24 cellular contexts compared by ENCODE assay signal in genomic region chr14:53017837-53018236, GRCh38.
DNase-seq lines count a peak whose midpoint lies in the region; ATAC-seq, FAIRE-seq and TF ChIP-seq lines count a peak whose summit lies in the region.
"Had no signal": no experiment of that assay in that cellular context is flagged by ENCODE, and none has a peak within 500 bp of the region (broad histone marks: within the 10 kb centered on the region; RNA-seq: fewer than 3 reads in every experiment).

No MANE protein-coding gene starts in this region.

- H3K4me1 ChIP-seq in right atrium auricular region (no peaks in the 10 kb centered on the region), left ventricle myocardium inferior (peaks cover 8% of the 10 kb centered on the region), kidney (ENCODE audit: control insufficient read depth in 1 of 2, insufficient read depth in 1 of 2, low read depth in 1 of 2, low read length in 2 of 2) (no peaks in the 10 kb centered on the region)
- H3K4me1 ChIP-seq: BLaER1 had no signal

- H3K4me3 ChIP-seq in right atrium auricular region (no peak overlapping the region), left ventricle myocardium inferior (no peak overlapping the region), kidney (ENCODE audit: low read length in 2 of 2) (no peak overlapping the region)
- H3K4me3 ChIP-seq: BLaER1 had no signal

- TF ChIP-seq CTCF in right atrium auricular region (IDR thresholded peaks at IDR 0.05) (no peak), left ventricle myocardium inferior (IDR thresholded peaks at IDR 0.05; ENCODE audit: borderline replicate concordance) (peak; percentile 11), nephron progenitor cell (IDR thresholded peaks at IDR 0.05) (no peak), kidney (IDR thresholded peaks at IDR 0.05; ENCODE audit: borderline replicate concordance, extremely low read depth, insufficient read depth) (no peak)

- H3K27ac Mint-ChIP-seq in nephron progenitor cell: peak overlapping the region; percentile 26
- H3K27ac Mint-ChIP-seq: CD4-positive, CD25-positive, alpha-beta regulatory T cell had no signal

- H3K4me1 Mint-ChIP-seq in nephron progenitor cell: peaks cover 15% of the 10 kb centered on the region
- H3K4me1 Mint-ChIP-seq: CD4-positive, CD25-positive, alpha-beta regulatory T cell had no signal

- no peak overlapping the region for H3K9ac ChIP-seq in kidney (ENCODE audit: low read length in 2 of 2)
- H3K9ac ChIP-seq: BLaER1 had no signal

- intact Hi-C loops in Right ventricle myocardium superior (cut with DNase I) (no loop called here), left ventricle myocardium inferior (cut with micrococcal nuclease) (no loop called here), kidney (cut with DNase I) (no loop called here)

- H3K27ac ChIP-seq in right atrium auricular region: peak overlapping the region in 1 of 2 donors; percentile 27
- peak overlapping the region; percentile 69 for H3K27ac ChIP-seq in left ventricle myocardium inferior (replicated peaks)
- no peak overlapping the region for H3K27ac ChIP-seq in kidney (ENCODE audit: low read depth in 2 of 2, low read length in 2 of 2)
- H3K27ac ChIP-seq: BLaER1, HL-60 had no signal

- ATAC-seq in Right ventricle myocardium superior (ENCODE audit: poor library complexity) (peak; percentile 59), HG02870 (IDR thresholded peaks at IDR 0.05; ENCODE audit: unreplicated experiment) (no peak), HG03039 (IDR thresholded peaks at IDR 0.05; ENCODE audit: unreplicated experiment) (no peak)

- peaks cover 8% of the 10 kb centered on the region for H3K27me3 Mint-ChIP-seq in nephron progenitor cell (ENCODE audit: low read depth, poor library complexity)

- DNase-seq in Right ventricle myocardium superior (no peak), right atrium auricular region (ENCODE audit: low spot score) (no peak), left ventricle myocardium inferior (no peak), nephron progenitor cell (no peak), kidney (no peak)
- DNase-seq: CD4-positive, CD25-positive, alpha-beta regulatory T cell; HCEC 1CT; Karpas-422; NCI-H1092; NCI-H1417 treated with DMSO at 0.1 percent for 48 hours; NCI-H1694 treated with DMSO at 0.1 percent for 48 hours; NCI-H2081 treated with DMSO at 0.1 percent for 48 hours; NCI-H2171; NCI-H226; NCI-H510A; NCI-H69; RPMI8226; SHP77 treated with DMSO at 0.1 percent for 48 hours had no signal

- H3K4me3 Mint-ChIP-seq in nephron progenitor cell: no peak overlapping the region
- H3K4me3 Mint-ChIP-seq: CD4-positive, CD25-positive, alpha-beta regulatory T cell had no signal

- FAIRE-seq in kidney (lab: Jason Lieb, UNC): no peak
- FAIRE-seq: GM19239, H1 had no signal

- H3K9me3 Mint-ChIP-seq in nephron progenitor cell: peaks cover 14% of the 10 kb centered on the region

- peaks cover 11% of the 10 kb centered on the region for H3K36me3 Mint-ChIP-seq in nephron progenitor cell (ENCODE audit: low read depth)

- H3K36me3 ChIP-seq in right atrium auricular region (no peaks in the 10 kb centered on the region), left ventricle myocardium inferior (no peaks in the 10 kb centered on the region), kidney (ENCODE audit: control insufficient read depth in 1 of 2, insufficient read depth in 2 of 2, low read length in 2 of 2) (no peaks in the 10 kb centered on the region)
- H3K36me3 ChIP-seq: BLaER1 had no signal

- H3K27me3 ChIP-seq in right atrium auricular region: no peaks in the 10 kb centered on the region
- H3K27me3 ChIP-seq in left ventricle myocardium inferior (ENCODE audit: low read depth): no peaks in the 10 kb centered on the region
- H3K27me3 ChIP-seq: BLaER1 had no signal

- H3K9me3 ChIP-seq in right atrium auricular region (no peaks in the 10 kb centered on the region), left ventricle myocardium inferior (replicated peaks) (no peaks in the 10 kb centered on the region), kidney (ENCODE audit: control insufficient read depth in 1 of 2, low read length in 2 of 2) (no peaks in the 10 kb centered on the region)
